ENCODE assay signal across 11 cellular contexts in the genomic region with DNA sequence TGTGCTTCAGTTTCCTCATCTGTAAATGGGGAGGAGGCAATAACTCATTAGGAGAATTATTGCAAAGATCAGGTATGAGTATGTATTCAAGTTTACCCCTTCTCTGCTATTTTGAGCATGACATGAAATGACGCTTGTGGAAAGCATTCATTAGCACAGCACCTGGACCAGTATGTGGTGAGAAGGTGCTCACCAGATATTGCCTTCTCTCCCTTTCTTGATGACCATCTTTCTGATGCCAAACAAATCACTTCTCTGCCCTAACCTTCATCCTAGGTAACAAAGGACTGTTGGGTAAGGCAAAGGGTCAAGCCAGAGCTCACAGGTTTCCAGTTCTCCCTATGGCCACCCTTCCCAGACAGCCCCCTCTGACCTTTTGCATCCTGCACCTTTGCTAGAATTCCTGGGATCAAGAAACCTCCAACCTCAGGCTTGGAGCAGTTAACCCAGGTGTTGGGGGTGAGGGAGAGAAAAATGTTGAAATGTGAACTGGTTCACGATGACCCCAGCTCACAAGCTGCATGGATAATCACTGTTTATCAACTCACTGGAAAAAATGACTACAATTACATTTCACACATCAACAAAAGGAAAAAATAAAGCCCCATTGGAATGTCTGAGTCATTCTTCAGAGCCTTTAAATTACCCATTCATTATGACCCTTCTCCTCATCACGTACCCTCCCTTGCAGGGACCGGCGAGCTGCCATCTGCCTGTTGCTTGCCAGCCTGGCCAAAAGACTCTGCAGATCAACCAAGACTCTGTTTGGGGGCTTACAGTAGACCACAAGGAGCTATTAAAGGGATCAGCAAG. TPM values are rescaled to one million over a fixed set of nuclear protein-coding genes. Genes with fewer than 3 reads are reported as not detected.
DNase-seq lines count a peak whose midpoint lies in the region; ATAC-seq and TF ChIP-seq lines count a peak whose summit lies in the region.
"Had no signal": no experiment of that assay in that cellular context is flagged by ENCODE, and none has a peak within 500 bp of the region (broad histone marks: within the 10 kb centered on the region; RNA-seq: fewer than 3 reads in every experiment).

No MANE protein-coding gene starts in this region.

- no peaks in the 10 kb centered on the region for H3F3A ChIP-seq in smooth muscle cell (ENCODE audit: low read depth)

- in situ Hi-C loops in HAP-1 (cut with MboI; ENCODE audit: low sequenced_read_pairs) = no loop called here

- no peaks in the 10 kb centered on the region for H3K36me3 ChIP-seq in HAP-1 (replicated peaks)
- H3K36me3 ChIP-seq in RWPE2 (ENCODE audit: low read depth) = no peaks in the 10 kb centered on the region
- H3K36me3 ChIP-seq in smooth muscle cell (ENCODE audit: low read depth) = no peaks in the 10 kb centered on the region
- no peaks in the 10 kb centered on the region for H3K36me3 ChIP-seq in CD4-positive, alpha-beta memory T cell (ENCODE audit: insufficient read depth, low read length)

- H4K20me1 ChIP-seq in smooth muscle cell (ENCODE audit: low read depth) = no peaks in the 10 kb centered on the region

- H3K9me3 Mint-ChIP-seq in CD4-positive, alpha-beta memory T cell = no peaks in the 10 kb centered on the region
- H3K9me3 Mint-ChIP-seq in effector memory CD8-positive, alpha-beta T cell = no peaks in the 10 kb centered on the region

- peak overlapping the region in 1 of 7 donors; percentile 6 for H3K27ac Mint-ChIP-seq in CD4-positive, alpha-beta memory T cell
- H3K27ac Mint-ChIP-seq in effector memory CD8-positive, alpha-beta T cell = no peak overlapping the region

- TF ChIP-seq CTCF in RWPE2 (IDR thresholded peaks at IDR 0.05; ENCODE audit: poor library complexity, severe bottlenecking) = no peak
- TF ChIP-seq CTCF in smooth muscle cell (IDR thresholded peaks at IDR 0.05; ENCODE audit: borderline replicate concordance, insufficient read depth, poor library complexity, severe bottlenecking) = no peak

- intact Hi-C loops in CD4-positive, alpha-beta memory T cell (cut with micrococcal nuclease) = no loop called here

- peak overlapping the region; percentile 38 for H3K4me2 ChIP-seq in smooth muscle cell

- H3K27ac ChIP-seq in RWPE2 (ENCODE audit: poor library complexity, severe bottlenecking) (peak overlapping the region; percentile 87), epithelial cell of prostate (peak overlapping the region; percentile 86), smooth muscle cell (ENCODE audit: low read depth) (peak overlapping the region; percentile 20)
- H3K27ac ChIP-seq in CD4-positive, alpha-beta memory T cell (ENCODE audit: low read depth, low read length) = no peak overlapping the region
- H3K27ac ChIP-seq: HL-60 had no signal

- DNase-seq in HAP-1 (ENCODE audit: low spot score in 2 of 2) = peak; percentile 83 to 96
- no peak for DNase-seq in RWPE2 (ENCODE audit: low spot score)
- no peak for DNase-seq in epithelial cell of prostate (ENCODE audit: low read depth, low spot score)
- DNase-seq in smooth muscle cell (lab: John Stamatoyannopoulos, UW; ENCODE audit: unreplicated experiment) = no peak
- DNase-seq in CD4-positive, alpha-beta memory T cell = no peak
- no peak for DNase-seq in effector memory CD8-positive, alpha-beta T cell
- no peak for DNase-seq in Kasumi-1 (lab: John Stamatoyannopoulos, UW)
- DNase-seq: activated gamma-delta T cell, left cardiac atrium had no signal

- no peak overlapping the region for H3K4me3 ChIP-seq in HAP-1
- no peak overlapping the region for H3K4me3 ChIP-seq in RWPE2 (ENCODE audit: severe bottlenecking)
- H3K4me3 ChIP-seq in smooth muscle cell = no peak overlapping the region
- H3K4me3 ChIP-seq in CD4-positive, alpha-beta memory T cell (ENCODE audit: low read length in 2 of 2) = no peak overlapping the region

- no peaks in the 10 kb centered on the region for H3K27me3 Mint-ChIP-seq in CD4-positive, alpha-beta memory T cell
- H3K27me3 Mint-ChIP-seq in effector memory CD8-positive, alpha-beta T cell = no peaks in the 10 kb centered on the region

- POLR2A ChIA-PET in CD4-positive, alpha-beta memory T cell (lab: Charles Lee; ENCODE audit: partially characterized antibody) = interaction anchor here (0.5 to 1.7 kb wide), 3 partner anchors 11 to 128 kb away, joined by 3 to 5 read pairs (median 4); no protein-coding TSS in a partner anchor

- H3K9me3 ChIP-seq in HAP-1 = no peaks in the 10 kb centered on the region; the same call in 1 of the 2 replicates
- H3K9me3 ChIP-seq in RWPE2 (ENCODE audit: severe bottlenecking) = no peaks in the 10 kb centered on the region
- no peaks in the 10 kb centered on the region for H3K9me3 ChIP-seq in smooth muscle cell (replicated peaks; ENCODE audit: low read depth)
- H3K9me3 ChIP-seq in CD4-positive, alpha-beta memory T cell (ENCODE audit: control insufficient read depth in 1 of 2, low read length in 2 of 2) = no peaks in the 10 kb centered on the region

- ATAC-seq in RWPE2 (ENCODE audit: low read depth) (peak; percentile 33; the same call in 2 of the 3 replicates), HG03108 (IDR thresholded peaks at IDR 0.05; ENCODE audit: unreplicated experiment) (no peak)
- ATAC-seq in effector memory CD8-positive, alpha-beta T cell (replicated peaks) = no peak
- ATAC-seq: left cardiac atrium had no signal

- H2AFZ ChIP-seq in smooth muscle cell (ENCODE audit: low read depth) = no peak overlapping the region

- 21% methylated on average over 5 of the region's 5 CpGs for WGBS in smooth muscle cell (ENCODE audit: low lambda C conversion rate)

- no peaks in the 10 kb centered on the region for H3K36me3 Mint-ChIP-seq in CD4-positive, alpha-beta memory T cell
- no peaks in the 10 kb centered on the region for H3K36me3 Mint-ChIP-seq in effector memory CD8-positive, alpha-beta T cell (ENCODE audit: insufficient read depth)

- peaks cover 18 to 35% (median 26%) of the 10 kb centered on the region in 4 donors for H3K4me1 Mint-ChIP-seq in CD4-positive, alpha-beta memory T cell
- H3K4me1 Mint-ChIP-seq in effector memory CD8-positive, alpha-beta T cell (ENCODE audit: low read depth in 2 of 2) = peaks cover 17 to 18% of the 10 kb centered on the region in 2 donors

- H3K79me2 ChIP-seq in smooth muscle cell (ENCODE audit: low read depth) = no peaks in the 10 kb centered on the region

- no peak overlapping the region for H3K9ac ChIP-seq in smooth muscle cell (ENCODE audit: low read depth)

- H3K27me3 ChIP-seq in HAP-1 (ENCODE audit: low read depth) = no peaks in the 10 kb centered on the region
- H3K27me3 ChIP-seq in RWPE2 (ENCODE audit: insufficient read depth, poor library complexity, severe bottlenecking) = no peaks in the 10 kb centered on the region
- H3K27me3 ChIP-seq in smooth muscle cell (ENCODE audit: low read depth) = no peaks in the 10 kb centered on the region
- no peaks in the 10 kb centered on the region for H3K27me3 ChIP-seq in CD4-positive, alpha-beta memory T cell (ENCODE audit: insufficient read depth, low read length)

- H3K4me3 Mint-ChIP-seq in CD4-positive, alpha-beta memory T cell = no peak overlapping the region
- H3K4me3 Mint-ChIP-seq in effector memory CD8-positive, alpha-beta T cell = no peak overlapping the region

- H3K4me1 ChIP-seq in HAP-1 = peaks cover 36% of the 10 kb centered on the region
- H3K4me1 ChIP-seq in RWPE2 (ENCODE audit: insufficient read depth, poor library complexity, severe bottlenecking) = peaks cover 32% of the 10 kb centered on the region
- peaks cover 5% of the 10 kb centered on the region for H3K4me1 ChIP-seq in smooth muscle cell (ENCODE audit: low read depth)
- peaks cover 12% of the 10 kb centered on the region for H3K4me1 ChIP-seq in CD4-positive, alpha-beta memory T cell (ENCODE audit: insufficient read depth, low read length)

- CTCF ChIA-PET in CD4-positive, alpha-beta memory T cell (lab: Charles Lee; ENCODE audit: partially characterized antibody) = interaction anchor here (0.9 kb wide), 2 partner anchors 21 to 62 kb away, joined by 3 to 4 read pairs; no protein-coding TSS in a partner anchor

RNA-seq across cellular contexts. Expression of gene LBH, which starts 41.6 kb away (rescaled TPM):
- total RNA-seq in smooth muscle cell = 31.0 and 48.1 TPM in 2 replicates
- polyA plus RNA-seq in smooth muscle cell = 33.9 and 35.2 TPM in 2 replicates
- total RNA-seq in CD4-positive, alpha-beta memory T cell = 100 to 1,000 TPM; 335 to 364 TPM
- polyA plus RNA-seq in CD4-positive, alpha-beta memory T cell = 100 to 1,000 TPM; 119 to 136 TPM

Comparison
In these comparisons a context has a peak if more than half of its experiments do, and no peak if none do; other contexts are left out.
1. DNase-seq: peak in HAP-1 (2 of 2); none in RWPE2 (single experiment), epithelial cell of prostate (single experiment), smooth muscle cell (single experiment), CD4-positive, alpha-beta memory T cell (0 of 5), effector memory CD8-positive, alpha-beta T cell (0 of 3) and Kasumi-1 (0 of 2).